In the genomic region with DNA sequence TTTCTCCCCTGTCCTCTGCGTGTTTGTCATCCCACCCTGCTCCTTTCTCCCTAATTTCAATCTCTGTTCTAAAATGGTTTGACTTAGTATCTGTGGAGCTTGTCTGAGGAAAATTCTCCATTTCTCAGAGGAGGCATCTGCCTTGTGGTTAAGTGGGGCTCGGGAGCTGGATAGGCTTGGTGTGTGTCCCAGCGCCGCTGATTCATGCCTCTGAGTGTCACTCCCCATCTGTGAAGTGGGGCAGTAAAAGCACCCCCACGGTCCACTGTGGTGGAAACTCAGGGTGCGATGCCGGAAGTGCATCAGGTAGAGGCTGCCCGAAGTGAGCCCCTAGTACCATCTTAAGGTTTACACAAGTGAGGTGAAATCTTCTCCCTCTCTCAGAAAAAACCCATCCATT, we compare ENCODE assay signal across 30 cellular contexts.
"Had no signal": no experiment of that assay in that cellular context is flagged by ENCODE, and none has a peak within 500 bp of the region (broad histone marks: within the 10 kb centered on the region; RNA-seq: fewer than 3 reads in every experiment).

No MANE protein-coding gene starts in this region.

- H3K9me3 Mint-ChIP-seq: activated CD4-positive, alpha-beta T cell treated with anti-CD3 and anti-CD28 coated beads, Interleukin-2, amount 10 ng/mL, durations not matched to agents 24 days and 14 days; activated CD8-positive, alpha-beta T cell treated with anti-CD3 and anti-CD28 coated beads for 36 hours; activated naive CD4-positive, alpha-beta T cell treated with anti-CD3 and anti-CD28 coated beads for 36 hours; activated naive CD4-positive, alpha-beta T cell treated with anti-CD3 and anti-CD28 coated beads, Interleukin-2, amount 50 U/mL, for 24 hours; activated naive CD8-positive, alpha-beta T cell treated with anti-CD3 and anti-CD28 coated beads for 36 hours; activated naive CD8-positive, alpha-beta T cell treated with anti-CD3 and anti-CD28 coated beads, Interleukin-2, amount 50 U/mL, for 24 hours; activated T-helper 1 cell treated with anti-CD3 and anti-CD28 coated beads, Interleukin-12 subunit alpha, Interleukin-12 subunit beta, Interleukin-2, Interleukin-4 antibody, amounts not matched to agents 30 ng/mL and 10 ng/mL and 1 ng/mL, durations not matched to agents 14 hours and 24 hours and 36 hours; activated T-helper 2 cell treated with anti-CD3 and anti-CD28 coated beads, Interferon-gamma antibody, Interleukin-2, Interleukin-4, amounts not matched to agents 10 μg/mL and 5 μg/mL and 100 μg/mL, durations not matched to agents 14 hours and 24 hours and 36 hours; brain; central memory CD8-positive, alpha-beta T cell; dendritic cell treated with granulocyte-macrophage colony-stimulating factor and Interleukin-4, amounts not matched to agents 40 ng/mL and 50 ng/mL, for 4 days; endodermal cell; T-helper 2 cell treated with Interferon-gamma antibody and Interleukin-4, amounts not matched to agents 5 μg/mL and 100 μg/mL, for 36 hours had no signal

- H3K4me1 Mint-ChIP-seq: activated CD4-positive, alpha-beta T cell treated with anti-CD3 and anti-CD28 coated beads for 36 hours; activated CD4-positive, alpha-beta T cell treated with anti-CD3 and anti-CD28 coated beads, Interleukin-2, amount 10 ng/mL, durations not matched to agents 24 days and 14 days; activated naive CD4-positive, alpha-beta T cell treated with anti-CD3 and anti-CD28 coated beads, Interleukin-2, amount 50 U/mL, for 24 hours; activated naive CD8-positive, alpha-beta T cell treated with anti-CD3 and anti-CD28 coated beads for 36 hours; activated naive CD8-positive, alpha-beta T cell treated with anti-CD3 and anti-CD28 coated beads, Interleukin-2, amount 50 U/mL, for 24 hours; central memory CD8-positive, alpha-beta T cell; T-helper 17 cell had no signal

- DNase-seq: activated CD4-positive, alpha-beta T cell treated with anti-CD3 and anti-CD28 coated beads for 36 hours; activated CD4-positive, alpha-beta T cell treated with anti-CD3 and anti-CD28 coated beads, Interleukin-2, amount 10 ng/mL, durations not matched to agents 24 days and 14 days; activated CD4-positive, CD25-positive, alpha-beta regulatory T cell; activated CD4-positive, CD25-positive, alpha-beta regulatory T cell treated with anti-CD3 and anti-CD28 coated beads, Interleukin-2, amount 50 U/mL, for 72 hours; activated CD8-positive, alpha-beta memory T cell treated with anti-CD3 and anti-CD28 coated beads for 24 hours; activated CD8-positive, alpha-beta T cell treated with anti-CD3 and anti-CD28 coated beads for 36 hours; activated effector memory CD4-positive, alpha-beta T cell treated with anti-CD3 and anti-CD28 coated beads, Interleukin-2, amount 50 U/mL, for 16 hours; activated naive CD4-positive, alpha-beta T cell treated with anti-CD3 and anti-CD28 coated beads for 36 hours; activated naive CD8-positive, alpha-beta T cell treated with anti-CD3 and anti-CD28 coated beads for 36 hours; activated naive CD8-positive, alpha-beta T cell treated with anti-CD3 and anti-CD28 coated beads, Interleukin-2, amount 50 U/mL, for 24 hours; activated T-cell treated with anti-CD3 and anti-CD28 coated beads, Interleukin-2, amount 50 U/mL, for 1 hour; activated T-cell treated with anti-CD3 and anti-CD28 coated beads, Interleukin-2, amount 50 U/mL, for 48 hours; adrenal gland; amygdala; aorta; effector memory CD4-positive, alpha-beta T cell; foreskin fibroblast; head of caudate nucleus; T-helper 1 cell; T-helper 17 cell; T1000 had no signal

- H3K27ac Mint-ChIP-seq: activated CD4-positive, alpha-beta T cell treated with anti-CD3 and anti-CD28 coated beads for 36 hours; activated CD4-positive, alpha-beta T cell treated with anti-CD3 and anti-CD28 coated beads, Interleukin-2, amount 10 ng/mL, durations not matched to agents 24 days and 14 days; activated CD8-positive, alpha-beta T cell treated with anti-CD3 and anti-CD28 coated beads for 36 hours; activated naive CD4-positive, alpha-beta T cell treated with anti-CD3 and anti-CD28 coated beads for 36 hours; activated naive CD4-positive, alpha-beta T cell treated with anti-CD3 and anti-CD28 coated beads, Interleukin-2, amount 50 U/mL, for 24 hours; activated naive CD8-positive, alpha-beta T cell treated with anti-CD3 and anti-CD28 coated beads for 36 hours; activated naive CD8-positive, alpha-beta T cell treated with anti-CD3 and anti-CD28 coated beads, Interleukin-2, amount 50 U/mL, for 24 hours; activated T-helper 1 cell treated with anti-CD3 and anti-CD28 coated beads, Interleukin-12 subunit alpha, Interleukin-12 subunit beta, Interleukin-2, Interleukin-4 antibody, amounts not matched to agents 30 ng/mL and 10 ng/mL and 1 ng/mL, durations not matched to agents 14 hours and 24 hours and 36 hours; activated T-helper 2 cell treated with anti-CD3 and anti-CD28 coated beads, Interferon-gamma antibody, Interleukin-2, Interleukin-4, amounts not matched to agents 10 μg/mL and 5 μg/mL and 100 μg/mL, durations not matched to agents 14 hours and 24 hours and 36 hours; brain; dendritic cell treated with granulocyte-macrophage colony-stimulating factor and Interleukin-4, amounts not matched to agents 40 ng/mL and 50 ng/mL, for 4 days; endodermal cell; T-helper 17 cell; T-helper 2 cell treated with Interferon-gamma antibody and Interleukin-4, amounts not matched to agents 5 μg/mL and 100 μg/mL, for 36 hours had no signal

- H3K27me3 Mint-ChIP-seq: activated CD4-positive, alpha-beta T cell treated with anti-CD3 and anti-CD28 coated beads for 36 hours; activated CD4-positive, alpha-beta T cell treated with anti-CD3 and anti-CD28 coated beads, Interleukin-2, amount 10 ng/mL, durations not matched to agents 24 days and 14 days; activated CD8-positive, alpha-beta T cell treated with anti-CD3 and anti-CD28 coated beads for 36 hours; activated naive CD4-positive, alpha-beta T cell treated with anti-CD3 and anti-CD28 coated beads, Interleukin-2, amount 50 U/mL, for 24 hours; activated naive CD8-positive, alpha-beta T cell treated with anti-CD3 and anti-CD28 coated beads for 36 hours; activated naive CD8-positive, alpha-beta T cell treated with anti-CD3 and anti-CD28 coated beads, Interleukin-2, amount 50 U/mL, for 24 hours; central memory CD8-positive, alpha-beta T cell; dendritic cell treated with granulocyte-macrophage colony-stimulating factor and Interleukin-4, amounts not matched to agents 40 ng/mL and 50 ng/mL, for 4 days; T-helper 17 cell had no signal

- ATAC-seq: activated CD4-positive, alpha-beta T cell treated with anti-CD3 and anti-CD28 coated beads for 36 hours; activated CD8-positive, alpha-beta T cell treated with anti-CD3 and anti-CD28 coated beads for 36 hours; activated naive CD8-positive, alpha-beta T cell treated with anti-CD3 and anti-CD28 coated beads, Interleukin-2, amount 50 U/mL, for 24 hours; esophagus mucosa; T-helper 17 cell had no signal

- H3K4me3 Mint-ChIP-seq: activated CD4-positive, alpha-beta T cell treated with anti-CD3 and anti-CD28 coated beads for 36 hours; activated CD4-positive, alpha-beta T cell treated with anti-CD3 and anti-CD28 coated beads, Interleukin-2, amount 10 ng/mL, durations not matched to agents 24 days and 14 days; activated CD8-positive, alpha-beta T cell treated with anti-CD3 and anti-CD28 coated beads for 36 hours; activated naive CD4-positive, alpha-beta T cell treated with anti-CD3 and anti-CD28 coated beads for 36 hours; activated naive CD4-positive, alpha-beta T cell treated with anti-CD3 and anti-CD28 coated beads, Interleukin-2, amount 50 U/mL, for 24 hours; activated naive CD8-positive, alpha-beta T cell treated with anti-CD3 and anti-CD28 coated beads for 36 hours; activated naive CD8-positive, alpha-beta T cell treated with anti-CD3 and anti-CD28 coated beads, Interleukin-2, amount 50 U/mL, for 24 hours; activated T-helper 1 cell treated with anti-CD3 and anti-CD28 coated beads, Interleukin-12 subunit alpha, Interleukin-12 subunit beta, Interleukin-2, Interleukin-4 antibody, amounts not matched to agents 30 ng/mL and 10 ng/mL and 1 ng/mL, durations not matched to agents 14 hours and 24 hours and 36 hours; brain; central memory CD8-positive, alpha-beta T cell; dendritic cell treated with granulocyte-macrophage colony-stimulating factor and Interleukin-4, amounts not matched to agents 40 ng/mL and 50 ng/mL, for 4 days; endodermal cell; T-helper 17 cell; T-helper 2 cell treated with Interferon-gamma antibody and Interleukin-4, amounts not matched to agents 5 μg/mL and 100 μg/mL, for 36 hours had no signal
